Comparison of ENCODE assay signal across 1 cellular context in genomic region chr17:66578781-66579489, GRCh38.
TF ChIP-seq lines count a peak whose summit lies in the region.

No MANE protein-coding gene starts in this region.

TF ChIP-seq in GM23338, 12 proteins besides CTCF, POLR2A, EP300 and RAD21 (continued from another document):
- TF ChIP-seq, protein P1, sequence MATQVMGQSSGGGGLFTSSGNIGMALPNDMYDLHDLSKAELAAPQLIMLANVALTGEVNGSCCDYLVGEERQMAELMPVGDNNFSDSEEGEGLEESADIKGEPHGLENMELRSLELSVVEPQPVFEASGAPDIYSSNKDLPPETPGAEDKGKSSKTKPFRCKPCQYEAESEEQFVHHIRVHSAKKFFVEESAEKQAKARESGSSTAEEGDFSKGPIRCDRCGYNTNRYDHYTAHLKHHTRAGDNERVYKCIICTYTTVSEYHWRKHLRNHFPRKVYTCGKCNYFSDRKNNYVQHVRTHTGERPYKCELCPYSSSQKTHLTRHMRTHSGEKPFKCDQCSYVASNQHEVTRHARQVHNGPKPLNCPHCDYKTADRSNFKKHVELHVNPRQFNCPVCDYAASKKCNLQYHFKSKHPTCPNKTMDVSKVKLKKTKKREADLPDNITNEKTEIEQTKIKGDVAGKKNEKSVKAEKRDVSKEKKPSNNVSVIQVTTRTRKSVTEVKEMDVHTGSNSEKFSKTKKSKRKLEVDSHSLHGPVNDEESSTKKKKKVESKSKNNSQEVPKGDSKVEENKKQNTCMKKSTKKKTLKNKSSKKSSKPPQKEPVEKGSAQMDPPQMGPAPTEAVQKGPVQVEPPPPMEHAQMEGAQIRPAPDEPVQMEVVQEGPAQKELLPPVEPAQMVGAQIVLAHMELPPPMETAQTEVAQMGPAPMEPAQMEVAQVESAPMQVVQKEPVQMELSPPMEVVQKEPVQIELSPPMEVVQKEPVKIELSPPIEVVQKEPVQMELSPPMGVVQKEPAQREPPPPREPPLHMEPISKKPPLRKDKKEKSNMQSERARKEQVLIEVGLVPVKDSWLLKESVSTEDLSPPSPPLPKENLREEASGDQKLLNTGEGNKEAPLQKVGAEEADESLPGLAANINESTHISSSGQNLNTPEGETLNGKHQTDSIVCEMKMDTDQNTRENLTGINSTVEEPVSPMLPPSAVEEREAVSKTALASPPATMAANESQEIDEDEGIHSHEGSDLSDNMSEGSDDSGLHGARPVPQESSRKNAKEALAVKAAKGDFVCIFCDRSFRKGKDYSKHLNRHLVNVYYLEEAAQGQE (IDR thresholded peaks at IDR 0.05; ENCODE audit: unreplicated experiment), result no peak
- no peak for TF ChIP-seq EZH2phosphoT487 (IDR thresholded peaks at IDR 0.05; ENCODE audit: unreplicated experiment)
- TF ChIP-seq POLR2AphosphoS5 (IDR thresholded peaks at IDR 0.05; ENCODE audit: low read depth), result no peak
